In the genomic region with DNA sequence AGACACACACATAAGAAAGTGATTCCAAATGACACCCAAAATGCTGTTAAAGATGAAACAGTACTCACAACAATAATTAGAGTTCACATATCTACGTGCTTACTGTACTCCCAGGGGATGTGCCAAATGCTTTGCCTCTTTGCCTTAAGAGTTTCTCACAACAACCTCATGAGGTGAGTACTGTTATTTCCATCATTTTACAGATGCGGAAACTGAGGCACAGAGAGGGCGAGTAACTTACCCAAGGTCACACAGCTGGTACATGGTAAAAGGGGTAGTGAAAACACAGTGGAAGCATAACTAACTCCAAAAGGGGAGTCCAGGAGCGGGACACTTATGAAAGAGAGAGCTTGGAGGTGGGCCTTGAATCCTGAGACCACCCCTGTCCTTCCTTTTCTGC, we compare ENCODE assay signal across 19 cellular contexts.
"Had no signal": no experiment of that assay in that cellular context is flagged by ENCODE, and none has a peak within 500 bp of the region (broad histone marks: within the 10 kb centered on the region; RNA-seq: fewer than 3 reads in every experiment).

No MANE protein-coding gene starts in this region.

- H3K27me3 ChIP-seq: SJSA1 had no signal

- H3K27ac ChIP-seq: SJSA1, SK-N-MC had no signal

- H3K36me3 ChIP-seq: MG63, SJSA1 had no signal

- DNase-seq: Karpas-422, KG1, MG63, NCI-H1092, NCI-H1105 treated with DMSO at 0.1 percent for 48 hours, NCI-H1417 treated with DMSO at 0.1 percent for 48 hours, NCI-H1694, NCI-H2081, NCI-H2227 treated with DMSO at 0.1 percent for 48 hours, NCI-H524, NCI-H526 treated with DMSO at 0.1 percent for 48 hours, NCI-H774, Right ventricle myocardium superior, RPMI8226, SIG-M5, T-cell had no signal

- FAIRE-seq: RCC 7860 had no signal

- H3K9me3 ChIP-seq: MG63, SJSA1 had no signal

- H3K4me1 ChIP-seq: SJSA1 had no signal

- H3K4me3 ChIP-seq: MG63, SJSA1, SK-N-MC had no signal
